29 cellular contexts compared by ENCODE assay signal in genomic region chr17:83129676-83130075, GRCh38.
"Had no signal": no experiment of that assay in that cellular context is flagged by ENCODE, and none has a peak within 500 bp of the region (broad histone marks: within the 10 kb centered on the region; RNA-seq: fewer than 3 reads in every experiment).

No MANE protein-coding gene starts in this region.

- H3K4me2 ChIP-seq: hepatocyte, neural progenitor cell had no signal

- H3K27ac Mint-ChIP-seq: activated naive CD4-positive, alpha-beta T cell treated with anti-CD3 and anti-CD28 coated beads for 36 hours; activated naive CD8-positive, alpha-beta T cell treated with anti-CD3 and anti-CD28 coated beads, Interleukin-2, amount 10 ng/mL, durations not matched to agents 7 days and 5 days; activated T-helper 1 cell treated with anti-CD3 and anti-CD28 coated beads, Interleukin-12 subunit alpha, Interleukin-12 subunit beta, Interleukin-2, Interleukin-4 antibody, amounts not matched to agents 30 ng/mL and 10 ng/mL and 1 ng/mL, durations not matched to agents 14 hours and 24 hours and 36 hours; brain; memory B cell; neural progenitor cell; progenitor cell of endocrine pancreas; stimulated activated naive B cell treated with anti-CD40 and anti-IgM and Interleukin-4, amounts not matched to agents 10 μg/mL and 1 μg/mL and 100 μg/mL, for 72 hours had no signal

- ATAC-seq: left colon; naive thymus-derived CD8-positive, alpha-beta T cell; stimulated activated naive B cell treated with anti-CD40 and anti-IgM and Interleukin-4, amounts not matched to agents 10 μg/mL and 1 μg/mL and 100 μg/mL, for 72 hours had no signal

- H3K27me3 ChIP-seq: ascending aorta, cardiac muscle cell, hepatocyte, neural progenitor cell, sigmoid colon, tibial nerve had no signal

- H3K4me1 ChIP-seq: ascending aorta, neural progenitor cell, sigmoid colon had no signal

- H3K9ac ChIP-seq: neural progenitor cell had no signal

- H3K4me3 ChIP-seq: ascending aorta, cardiac muscle cell, hepatocyte, neural progenitor cell, sigmoid colon, stomach, tibial nerve had no signal

- H3K27ac ChIP-seq: ascending aorta, cardiac muscle cell, hepatocyte, neural progenitor cell, sigmoid colon, stomach, tibial nerve had no signal

- H3K36me3 ChIP-seq: ascending aorta, cardiac muscle cell, neural progenitor cell, sigmoid colon, stomach, tibial nerve had no signal

- H3K36me3 Mint-ChIP-seq: activated naive CD8-positive, alpha-beta T cell treated with anti-CD3 and anti-CD28 coated beads, Interleukin-2, amount 10 ng/mL, durations not matched to agents 7 days and 5 days; brain; memory B cell; naive thymus-derived CD8-positive, alpha-beta T cell; neural progenitor cell; stimulated activated naive B cell treated with anti-CD40 and anti-IgM and Interleukin-4, amounts not matched to agents 10 μg/mL and 1 μg/mL and 100 μg/mL, for 72 hours had no signal

- H3K9me3 Mint-ChIP-seq: activated naive CD4-positive, alpha-beta T cell treated with anti-CD3 and anti-CD28 coated beads for 36 hours; activated naive CD8-positive, alpha-beta T cell treated with anti-CD3 and anti-CD28 coated beads, Interleukin-2, amount 10 ng/mL, durations not matched to agents 7 days and 5 days; activated T-helper 1 cell treated with anti-CD3 and anti-CD28 coated beads, Interleukin-12 subunit alpha, Interleukin-12 subunit beta, Interleukin-2, Interleukin-4 antibody, amounts not matched to agents 30 ng/mL and 10 ng/mL and 1 ng/mL, durations not matched to agents 14 hours and 24 hours and 36 hours; brain; memory B cell; naive thymus-derived CD8-positive, alpha-beta T cell; neural progenitor cell; stimulated activated naive B cell treated with anti-CD40 and anti-IgM and Interleukin-4, amounts not matched to agents 10 μg/mL and 1 μg/mL and 100 μg/mL, for 72 hours had no signal

- H3K4me3 Mint-ChIP-seq: activated naive CD4-positive, alpha-beta T cell treated with anti-CD3 and anti-CD28 coated beads for 36 hours; activated naive CD8-positive, alpha-beta T cell treated with anti-CD3 and anti-CD28 coated beads, Interleukin-2, amount 10 ng/mL, durations not matched to agents 7 days and 5 days; activated T-helper 1 cell treated with anti-CD3 and anti-CD28 coated beads, Interleukin-12 subunit alpha, Interleukin-12 subunit beta, Interleukin-2, Interleukin-4 antibody, amounts not matched to agents 30 ng/mL and 10 ng/mL and 1 ng/mL, durations not matched to agents 14 hours and 24 hours and 36 hours; brain; memory B cell; naive thymus-derived CD8-positive, alpha-beta T cell; neural progenitor cell; stimulated activated naive B cell treated with anti-CD40 and anti-IgM and Interleukin-4, amounts not matched to agents 10 μg/mL and 1 μg/mL and 100 μg/mL, for 72 hours had no signal

- H2AFZ ChIP-seq: hepatocyte, neural progenitor cell had no signal

- H3K9me3 ChIP-seq: ascending aorta, sigmoid colon, stomach, tibial nerve had no signal

- DNase-seq: activated CD4-positive, alpha-beta T cell treated with anti-CD3 and anti-CD28 coated beads for 4 hours; activated CD4-positive, alpha-beta T cell treated with anti-CD3 and anti-CD28 coated beads, Interleukin-2, amount 50 U/mL, for 4 hours; activated CD4-positive, CD25-positive, alpha-beta regulatory T cell; activated effector memory CD4-positive, alpha-beta T cell treated with anti-CD3 and anti-CD28 coated beads, Interleukin-2, amount 50 U/mL, for 16 hours; activated naive CD4-positive, alpha-beta T cell treated with anti-CD3 and anti-CD28 coated beads for 36 hours; activated naive CD8-positive, alpha-beta T cell treated with anti-CD3 and anti-CD28 coated beads, Interleukin-2, amount 10 ng/mL, durations not matched to agents 7 days and 5 days; activated T-cell treated with anti-CD3 and anti-CD28 coated beads for 4 hours; dermis blood vessel endothelial cell; effector CD8-positive, alpha-beta T cell; glutamatergic neuron; islet precursor cell; left colon; sigmoid colon; small intestine; stimulated activated CD4-positive, alpha-beta T cell treated with anti-CD3 and anti-CD28 coated beads, Interleukin-15, amount 100 ng/mL, for 24 hours; stimulated activated CD4-positive, alpha-beta T cell treated with anti-CD3 and anti-CD28 coated beads, Interleukin-2, amount 100 ng/mL, for 24 hours; stimulated activated naive B cell treated with anti-CD40 and anti-IgM and Interleukin-4, amounts not matched to agents 10 μg/mL and 1 μg/mL and 100 μg/mL, for 72 hours; stomach; T-helper 1 cell had no signal
